7 cellular contexts compared by ENCODE assay signal in genomic region chr17:2239882-2240430, GRCh38.
A peak's percentile ranks its signal among the peaks of the same experiment; 100 is the strongest.
DNase-seq lines count a peak whose midpoint lies in the region; ATAC-seq and TF ChIP-seq lines count a peak whose summit lies in the region.

No MANE protein-coding gene starts in this region.

- H3K4me1 ChIP-seq in prostate gland (replicated peaks): peaks cover 5% of the 10 kb centered on the region

- ATAC-seq in GM18868 (IDR thresholded peaks at IDR 0.05; ENCODE audit: unreplicated experiment): peak; percentile 65
- ATAC-seq in HG02763 (IDR thresholded peaks at IDR 0.05; ENCODE audit: unreplicated experiment): peak; percentile 48
- no peak for ATAC-seq in HG03457 (IDR thresholded peaks at IDR 0.05; ENCODE audit: unreplicated experiment)

- DNase-seq in coronary artery (ENCODE audit: low spot score) (no peak), prostate gland (ENCODE audit: low spot score) (no peak), activated gamma-delta T cell (lab: John Stamatoyannopoulos, UW) (no peak)

- H3K9me3 ChIP-seq in prostate gland: no peaks in the 10 kb centered on the region

- TF ChIP-seq CTCF in coronary artery (IDR thresholded peaks at IDR 0.05): no peak
- TF ChIP-seq CTCF in prostate gland (IDR thresholded peaks at IDR 0.05): no peak

- no peaks in the 10 kb centered on the region for H3K27me3 ChIP-seq in prostate gland (replicated peaks; ENCODE audit: insufficient read depth)

- TF ChIP-seq POLR2A in Raji (IDR thresholded peaks at IDR 0.05; ENCODE audit: insufficient read depth, low read depth, low read length) (peak; percentile 40; the same call in 1 of the 2 replicates), prostate gland (IDR thresholded peaks at IDR 0.05) (no peak)

- intact Hi-C loops in prostate gland (cut with DNase I): loop anchor here (2.0 to 5.0 kb wide), 2 partner anchors 42 to 181 kb away; no protein-coding TSS in a partner anchor

- H3K4me3 ChIP-seq in coronary artery: peak overlapping the region; percentile 1
- H3K4me3 ChIP-seq in prostate gland: no peak overlapping the region

- peak overlapping the region; percentile 49 to 89 for H3K27ac ChIP-seq in coronary artery
- peak overlapping the region; percentile 25 to 49 for H3K27ac ChIP-seq in prostate gland

- no peaks in the 10 kb centered on the region for H3K36me3 ChIP-seq in prostate gland

- WGBS in prostate gland: 55% methylated on average over 10 of the region's 10 CpGs
